In genomic region chr2:166382-166781, GRCh38 we compare ENCODE assay signal across 18 cellular contexts.
DNase-seq lines count a peak whose midpoint lies in the region; ATAC-seq lines count a peak whose summit lies in the region.
"Had no signal": no experiment of that assay in that cellular context is flagged by ENCODE, and none has a peak within 500 bp of the region (broad histone marks: within the 10 kb centered on the region; RNA-seq: fewer than 3 reads in every experiment).

No MANE protein-coding gene starts in this region.

- POLR2A ChIA-PET in naive thymus-derived CD8-positive, alpha-beta T cell (lab: Charles Lee): interaction anchor here (0.7 kb wide), 1 partner anchor 10 kb away, joined by 4 read pairs; no protein-coding TSS in a partner anchor

- no peaks in the 10 kb centered on the region for H3K4me1 Mint-ChIP-seq in activated CD4-positive, alpha-beta T cell treated with anti-CD3 and anti-CD28 coated beads, Interleukin-2, amount 10 ng/mL, durations not matched to agents 24 days and 14 days
- H3K4me1 Mint-ChIP-seq in naive thymus-derived CD8-positive, alpha-beta T cell: peaks cover 1 to 23% (median 13%) of the 10 kb centered on the region in 4 donors
- H3K4me1 Mint-ChIP-seq: endodermal cell had no signal

- intact Hi-C loops in activated CD4-positive, alpha-beta T cell treated with anti-CD3 and anti-CD28 coated beads, Interleukin-2, amount 10 ng/mL, durations not matched to agents 24 days and 14 days (cut with micrococcal nuclease): no loop called here

- peaks cover 12% of the 10 kb centered on the region for H3K27me3 Mint-ChIP-seq in activated CD4-positive, alpha-beta T cell treated with anti-CD3 and anti-CD28 coated beads, Interleukin-2, amount 10 ng/mL, durations not matched to agents 24 days and 14 days
- H3K27me3 Mint-ChIP-seq in naive thymus-derived CD8-positive, alpha-beta T cell: peaks cover 0 to 12% (median 2%) of the 10 kb centered on the region in 5 donors

- no peak overlapping the region for H3K4me3 Mint-ChIP-seq in activated CD4-positive, alpha-beta T cell treated with anti-CD3 and anti-CD28 coated beads, Interleukin-2, amount 10 ng/mL, durations not matched to agents 24 days and 14 days
- H3K4me3 Mint-ChIP-seq in naive thymus-derived CD8-positive, alpha-beta T cell: no peak overlapping the region
- H3K4me3 Mint-ChIP-seq: endodermal cell, H9, T-helper 17 cell had no signal

- no peaks in the 10 kb centered on the region for H3K9me3 Mint-ChIP-seq in activated CD4-positive, alpha-beta T cell treated with anti-CD3 and anti-CD28 coated beads, Interleukin-2, amount 10 ng/mL, durations not matched to agents 24 days and 14 days
- no peaks in the 10 kb centered on the region for H3K9me3 Mint-ChIP-seq in naive thymus-derived CD8-positive, alpha-beta T cell
- H3K9me3 Mint-ChIP-seq: endodermal cell had no signal

- ATAC-seq in naive thymus-derived CD8-positive, alpha-beta T cell: peak; percentile 33 to 36
- no peak for ATAC-seq in HG03520 (IDR thresholded peaks at IDR 0.05; ENCODE audit: unreplicated experiment)
- ATAC-seq: left lung, T-helper 17 cell had no signal

- H3K36me3 Mint-ChIP-seq in activated CD4-positive, alpha-beta T cell treated with anti-CD3 and anti-CD28 coated beads, Interleukin-2, amount 10 ng/mL, durations not matched to agents 24 days and 14 days (ENCODE audit: low read depth): no peaks in the 10 kb centered on the region
- peaks cover 0 to 4% (median 1%) of the 10 kb centered on the region in 3 donors for H3K36me3 Mint-ChIP-seq in naive thymus-derived CD8-positive, alpha-beta T cell

- DNase-seq in activated CD4-positive, alpha-beta T cell treated with anti-CD3 and anti-CD28 coated beads, Interleukin-2, amount 10 ng/mL, durations not matched to agents 24 days and 14 days: peak; percentile 45
- no peak for DNase-seq in activated CD4-positive, alpha-beta T cell treated with anti-CD3 and anti-CD28 coated beads for 1 hour
- peak; percentile 13 for DNase-seq in COR-L47 (lab: John Stamatoyannopoulos, UW)
- peak; percentile 8 for DNase-seq in NCI-H69 (lab: John Stamatoyannopoulos, UW)
- peak in 2 of 10 donors; percentile 16 to 21 for DNase-seq in naive thymus-derived CD8-positive, alpha-beta T cell
- no peak for DNase-seq in GM03348 (ENCODE audit: low spot score)
- no peak for DNase-seq in activated CD4-positive, CD25-positive, alpha-beta regulatory T cell (lab: John Stamatoyannopoulos, UW)
- DNase-seq: amniotic stem cell; Calu3; endodermal cell; H9; Kasumi-1; left lung; NCI-H510A treated with DMSO at 0.1 percent for 48 hours; stimulated activated CD4-positive, alpha-beta T cell treated with anti-CD3 and anti-CD28 coated beads, Interleukin-4, amount 100 ng/mL, for 1 hour; stimulated activated naive CD4-positive, alpha-beta T cell treated with Interleukin-2 at 50 U/mL for 16 hours; T-helper 17 cell had no signal

- H3K27ac Mint-ChIP-seq in activated CD4-positive, alpha-beta T cell treated with anti-CD3 and anti-CD28 coated beads, Interleukin-2, amount 10 ng/mL, durations not matched to agents 24 days and 14 days: no peak overlapping the region
- peak overlapping the region in 4 of 10 donors; percentile 15 to 67 (median 42) for H3K27ac Mint-ChIP-seq in naive thymus-derived CD8-positive, alpha-beta T cell
- H3K27ac Mint-ChIP-seq: endodermal cell, T-helper 17 cell had no signal

Comparison
In these comparisons a context has a peak if more than half of its experiments do, and no peak if none do; other contexts are left out.
1. DNase-seq: peak in activated CD4-positive, alpha-beta T cell treated with anti-CD3 and anti-CD28 coated beads, Interleukin-2, amount 10 ng/mL, durations not matched to agents 24 days and 14 days (single experiment), COR-L47 (single experiment) and NCI-H69 (single experiment); none in activated CD4-positive, alpha-beta T cell treated with anti-CD3 and anti-CD28 coated beads for 1 hour (single experiment), GM03348 (single experiment) and activated CD4-positive, CD25-positive, alpha-beta regulatory T cell (0 of 4).